ENCODE assay signal across 1 cellular context in the genomic region with DNA sequence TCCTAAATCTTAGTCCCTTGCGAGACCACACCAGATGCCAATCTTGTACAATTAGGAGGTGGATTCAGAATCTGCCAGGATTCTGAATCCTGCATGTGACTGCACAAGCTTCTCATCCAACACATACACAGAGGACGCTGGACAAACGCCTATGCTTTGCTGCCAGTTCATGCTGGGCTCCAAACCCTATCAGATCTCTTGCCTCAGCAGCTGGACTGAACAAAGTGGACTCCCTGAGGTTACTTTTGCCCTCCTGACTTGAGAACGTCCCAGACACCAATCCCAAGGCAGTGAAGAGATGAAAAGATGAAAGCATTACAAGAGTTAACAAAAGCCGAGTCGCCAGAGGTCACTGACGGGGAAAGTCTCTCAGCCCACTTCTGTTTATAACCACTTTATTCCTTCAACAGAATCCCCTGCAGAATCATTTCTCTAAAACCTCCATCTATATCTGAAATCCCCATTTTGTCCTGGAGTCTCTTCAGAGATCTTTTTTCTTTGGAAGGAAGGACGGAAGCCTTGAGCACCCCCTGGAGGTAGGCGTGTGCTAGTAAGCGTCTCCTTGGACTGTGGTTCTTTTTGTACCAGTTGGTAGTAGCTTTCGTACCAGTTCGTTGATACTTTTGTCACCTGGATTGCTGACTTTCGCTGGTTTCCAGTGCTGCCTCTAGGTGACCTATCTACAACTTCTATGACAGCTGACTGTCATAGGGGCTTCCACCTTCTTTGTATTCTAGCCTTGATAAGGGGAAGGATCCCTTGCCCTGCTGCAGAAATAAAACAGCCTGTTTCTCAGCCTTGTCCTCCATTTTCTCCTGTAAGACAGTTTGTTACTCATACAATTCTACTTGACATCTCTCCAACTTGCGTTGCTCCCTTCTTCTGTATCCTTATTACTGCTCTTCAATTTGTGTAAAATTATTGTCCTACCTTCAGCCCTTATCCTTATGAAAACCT.
TF ChIP-seq lines count a peak whose summit lies in the region.

No MANE protein-coding gene starts in this region.

TF ChIP-seq in K562, 482 proteins besides CTCF, POLR2A, EP300 and RAD21 (continued from another document and continues in another):
- TF ChIP-seq, protein P1, sequence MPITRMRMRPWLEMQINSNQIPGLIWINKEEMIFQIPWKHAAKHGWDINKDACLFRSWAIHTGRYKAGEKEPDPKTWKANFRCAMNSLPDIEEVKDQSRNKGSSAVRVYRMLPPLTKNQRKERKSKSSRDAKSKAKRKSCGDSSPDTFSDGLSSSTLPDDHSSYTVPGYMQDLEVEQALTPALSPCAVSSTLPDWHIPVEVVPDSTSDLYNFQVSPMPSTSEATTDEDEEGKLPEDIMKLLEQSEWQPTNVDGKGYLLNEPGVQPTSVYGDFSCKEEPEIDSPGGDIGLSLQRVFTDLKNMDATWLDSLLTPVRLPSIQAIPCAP (CRISPR knock-in tag; IDR thresholded peaks at IDR 0.05; ENCODE audit: borderline replicate concordance) = no peak
- TF ChIP-seq PHB (CRISPR knock-in tag; IDR thresholded peaks at IDR 0.05) = no peak
- TF ChIP-seq NFE2L1 (tag; IDR thresholded peaks at IDR 0.05; ENCODE audit: borderline replicate concordance, low read depth) = no peak
- TF ChIP-seq ETV6 (IDR thresholded peaks at IDR 0.05; ENCODE audit: borderline replicate concordance in 1 of 2, low read depth in 2 of 2, low read length in 1 of 2) = no peak
- no peak for TF ChIP-seq ETV6 (CRISPR knock-in tag; IDR thresholded peaks at IDR 0.05; ENCODE audit: borderline replicate concordance)
- peak; percentile 54; the same call in 1 of the 2 replicates for TF ChIP-seq KAT7 (CRISPR knock-in tag; IDR thresholded peaks at IDR 0.05; ENCODE audit: borderline replicate concordance)
- TF ChIP-seq ZNF217 (CRISPR knock-in tag; IDR thresholded peaks at IDR 0.05) = no peak
- TF ChIP-seq RBM34 (IDR thresholded peaks at IDR 0.05; ENCODE audit: borderline replicate concordance, insufficient read depth, low read length) = no peak
- TF ChIP-seq EHMT2 (IDR thresholded peaks at IDR 0.05) = 0 out of 2 replicates have a peak, but pooled peaks have one; percentile 14
- no peak; a peak in 1 of 4 replicates for TF ChIP-seq RCOR1 (IDR thresholded peaks at IDR 0.05; ENCODE audit: borderline replicate concordance in 1 of 2, low read depth in 2 of 2, low read length in 2 of 2)
- peak in 1 of 3 experiments; percentile 46 for TF ChIP-seq YY1 (IDR thresholded peaks at IDR 0.05; ENCODE audit: borderline replicate concordance in 1 of 3, control insufficient read depth in 1 of 3, extremely low read depth in 1 of 3, insufficient read depth in 3 of 3, insufficient read length in 1 of 3, insufficient replicate concordance in 2 of 3, low read depth in 1 of 3, low read length in 2 of 3)
- no peak for TF ChIP-seq RBM14 (IDR thresholded peaks at IDR 0.05; ENCODE audit: borderline replicate concordance, insufficient read depth, low read depth, low read length)
- peak; percentile 17; the same call in 1 of the 2 replicates for TF ChIP-seq CXXC5 (CRISPR knock-in tag; IDR thresholded peaks at IDR 0.05)
- TF ChIP-seq, protein P2, sequence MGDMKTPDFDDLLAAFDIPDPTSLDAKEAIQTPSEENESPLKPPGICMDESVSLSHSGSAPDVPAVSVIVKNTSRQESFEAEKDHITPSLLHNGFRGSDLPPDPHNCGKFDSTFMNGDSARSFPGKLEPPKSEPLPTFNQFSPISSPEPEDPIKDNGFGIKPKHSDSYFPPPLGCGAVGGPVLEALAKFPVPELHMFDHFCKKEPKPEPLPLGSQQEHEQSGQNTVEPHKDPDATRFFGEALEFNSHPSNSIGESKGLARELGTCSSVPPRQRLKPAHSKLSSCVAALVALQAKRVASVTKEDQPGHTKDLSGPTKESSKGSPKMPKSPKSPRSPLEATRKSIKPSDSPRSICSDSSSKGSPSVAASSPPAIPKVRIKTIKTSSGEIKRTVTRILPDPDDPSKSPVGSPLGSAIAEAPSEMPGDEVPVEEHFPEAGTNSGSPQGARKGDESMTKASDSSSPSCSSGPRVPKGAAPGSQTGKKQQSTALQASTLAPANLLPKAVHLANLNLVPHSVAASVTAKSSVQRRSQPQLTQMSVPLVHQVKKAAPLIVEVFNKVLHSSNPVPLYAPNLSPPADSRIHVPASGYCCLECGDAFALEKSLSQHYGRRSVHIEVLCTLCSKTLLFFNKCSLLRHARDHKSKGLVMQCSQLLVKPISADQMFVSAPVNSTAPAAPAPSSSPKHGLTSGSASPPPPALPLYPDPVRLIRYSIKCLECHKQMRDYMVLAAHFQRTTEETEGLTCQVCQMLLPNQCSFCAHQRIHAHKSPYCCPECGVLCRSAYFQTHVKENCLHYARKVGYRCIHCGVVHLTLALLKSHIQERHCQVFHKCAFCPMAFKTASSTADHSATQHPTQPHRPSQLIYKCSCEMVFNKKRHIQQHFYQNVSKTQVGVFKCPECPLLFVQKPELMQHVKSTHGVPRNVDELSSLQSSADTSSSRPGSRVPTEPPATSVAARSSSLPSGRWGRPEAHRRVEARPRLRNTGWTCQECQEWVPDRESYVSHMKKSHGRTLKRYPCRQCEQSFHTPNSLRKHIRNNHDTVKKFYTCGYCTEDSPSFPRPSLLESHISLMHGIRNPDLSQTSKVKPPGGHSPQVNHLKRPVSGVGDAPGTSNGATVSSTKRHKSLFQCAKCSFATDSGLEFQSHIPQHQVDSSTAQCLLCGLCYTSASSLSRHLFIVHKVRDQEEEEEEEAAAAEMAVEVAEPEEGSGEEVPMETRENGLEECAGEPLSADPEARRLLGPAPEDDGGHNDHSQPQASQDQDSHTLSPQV (IDR thresholded peaks at IDR 0.05) = peak; percentile 61; the same call in 1 of the 2 replicates
- TF ChIP-seq NR2F6 (CRISPR knock-in tag; IDR thresholded peaks at IDR 0.05) = no peak
- TF ChIP-seq, protein P3, sequence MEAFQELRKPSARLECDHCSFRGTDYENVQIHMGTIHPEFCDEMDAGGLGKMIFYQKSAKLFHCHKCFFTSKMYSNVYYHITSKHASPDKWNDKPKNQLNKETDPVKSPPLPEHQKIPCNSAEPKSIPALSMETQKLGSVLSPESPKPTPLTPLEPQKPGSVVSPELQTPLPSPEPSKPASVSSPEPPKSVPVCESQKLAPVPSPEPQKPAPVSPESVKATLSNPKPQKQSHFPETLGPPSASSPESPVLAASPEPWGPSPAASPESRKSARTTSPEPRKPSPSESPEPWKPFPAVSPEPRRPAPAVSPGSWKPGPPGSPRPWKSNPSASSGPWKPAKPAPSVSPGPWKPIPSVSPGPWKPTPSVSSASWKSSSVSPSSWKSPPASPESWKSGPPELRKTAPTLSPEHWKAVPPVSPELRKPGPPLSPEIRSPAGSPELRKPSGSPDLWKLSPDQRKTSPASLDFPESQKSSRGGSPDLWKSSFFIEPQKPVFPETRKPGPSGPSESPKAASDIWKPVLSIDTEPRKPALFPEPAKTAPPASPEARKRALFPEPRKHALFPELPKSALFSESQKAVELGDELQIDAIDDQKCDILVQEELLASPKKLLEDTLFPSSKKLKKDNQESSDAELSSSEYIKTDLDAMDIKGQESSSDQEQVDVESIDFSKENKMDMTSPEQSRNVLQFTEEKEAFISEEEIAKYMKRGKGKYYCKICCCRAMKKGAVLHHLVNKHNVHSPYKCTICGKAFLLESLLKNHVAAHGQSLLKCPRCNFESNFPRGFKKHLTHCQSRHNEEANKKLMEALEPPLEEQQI (IDR thresholded peaks at IDR 0.05) = peak; percentile 30; the same call in 1 of the 2 replicates
- no peak for TF ChIP-seq PCBP1 (IDR thresholded peaks at IDR 0.05; ENCODE audit: low read depth, low read length, poor library complexity, severe bottlenecking)
- TF ChIP-seq, protein P4, sequence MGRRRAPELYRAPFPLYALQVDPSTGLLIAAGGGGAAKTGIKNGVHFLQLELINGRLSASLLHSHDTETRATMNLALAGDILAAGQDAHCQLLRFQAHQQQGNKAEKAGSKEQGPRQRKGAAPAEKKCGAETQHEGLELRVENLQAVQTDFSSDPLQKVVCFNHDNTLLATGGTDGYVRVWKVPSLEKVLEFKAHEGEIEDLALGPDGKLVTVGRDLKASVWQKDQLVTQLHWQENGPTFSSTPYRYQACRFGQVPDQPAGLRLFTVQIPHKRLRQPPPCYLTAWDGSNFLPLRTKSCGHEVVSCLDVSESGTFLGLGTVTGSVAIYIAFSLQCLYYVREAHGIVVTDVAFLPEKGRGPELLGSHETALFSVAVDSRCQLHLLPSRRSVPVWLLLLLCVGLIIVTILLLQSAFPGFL (CRISPR knock-in tag; IDR thresholded peaks at IDR 0.05) = 0 out of 2 replicates have a peak, but pooled peaks have one; percentile 37
- TF ChIP-seq POLR2G (IDR thresholded peaks at IDR 0.05; ENCODE audit: low read depth, low read length) = no peak
- TF ChIP-seq ZNF717 (CRISPR knock-in tag; IDR thresholded peaks at IDR 0.05) = no peak
- TF ChIP-seq NBN (IDR thresholded peaks at IDR 0.05; ENCODE audit: low read depth) = no peak
- TF ChIP-seq, protein P5, sequence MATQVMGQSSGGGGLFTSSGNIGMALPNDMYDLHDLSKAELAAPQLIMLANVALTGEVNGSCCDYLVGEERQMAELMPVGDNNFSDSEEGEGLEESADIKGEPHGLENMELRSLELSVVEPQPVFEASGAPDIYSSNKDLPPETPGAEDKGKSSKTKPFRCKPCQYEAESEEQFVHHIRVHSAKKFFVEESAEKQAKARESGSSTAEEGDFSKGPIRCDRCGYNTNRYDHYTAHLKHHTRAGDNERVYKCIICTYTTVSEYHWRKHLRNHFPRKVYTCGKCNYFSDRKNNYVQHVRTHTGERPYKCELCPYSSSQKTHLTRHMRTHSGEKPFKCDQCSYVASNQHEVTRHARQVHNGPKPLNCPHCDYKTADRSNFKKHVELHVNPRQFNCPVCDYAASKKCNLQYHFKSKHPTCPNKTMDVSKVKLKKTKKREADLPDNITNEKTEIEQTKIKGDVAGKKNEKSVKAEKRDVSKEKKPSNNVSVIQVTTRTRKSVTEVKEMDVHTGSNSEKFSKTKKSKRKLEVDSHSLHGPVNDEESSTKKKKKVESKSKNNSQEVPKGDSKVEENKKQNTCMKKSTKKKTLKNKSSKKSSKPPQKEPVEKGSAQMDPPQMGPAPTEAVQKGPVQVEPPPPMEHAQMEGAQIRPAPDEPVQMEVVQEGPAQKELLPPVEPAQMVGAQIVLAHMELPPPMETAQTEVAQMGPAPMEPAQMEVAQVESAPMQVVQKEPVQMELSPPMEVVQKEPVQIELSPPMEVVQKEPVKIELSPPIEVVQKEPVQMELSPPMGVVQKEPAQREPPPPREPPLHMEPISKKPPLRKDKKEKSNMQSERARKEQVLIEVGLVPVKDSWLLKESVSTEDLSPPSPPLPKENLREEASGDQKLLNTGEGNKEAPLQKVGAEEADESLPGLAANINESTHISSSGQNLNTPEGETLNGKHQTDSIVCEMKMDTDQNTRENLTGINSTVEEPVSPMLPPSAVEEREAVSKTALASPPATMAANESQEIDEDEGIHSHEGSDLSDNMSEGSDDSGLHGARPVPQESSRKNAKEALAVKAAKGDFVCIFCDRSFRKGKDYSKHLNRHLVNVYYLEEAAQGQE (CRISPR knock-in tag; IDR thresholded peaks at IDR 0.05; ENCODE audit: low read depth) = no peak
- no peak for TF ChIP-seq ZNF436 (CRISPR knock-in tag; IDR thresholded peaks at IDR 0.05)
- TF ChIP-seq HNRNPK (IDR thresholded peaks at IDR 0.05; ENCODE audit: low read depth, low read length, poor library complexity, severe bottlenecking) = no peak
- TF ChIP-seq, protein P6, sequence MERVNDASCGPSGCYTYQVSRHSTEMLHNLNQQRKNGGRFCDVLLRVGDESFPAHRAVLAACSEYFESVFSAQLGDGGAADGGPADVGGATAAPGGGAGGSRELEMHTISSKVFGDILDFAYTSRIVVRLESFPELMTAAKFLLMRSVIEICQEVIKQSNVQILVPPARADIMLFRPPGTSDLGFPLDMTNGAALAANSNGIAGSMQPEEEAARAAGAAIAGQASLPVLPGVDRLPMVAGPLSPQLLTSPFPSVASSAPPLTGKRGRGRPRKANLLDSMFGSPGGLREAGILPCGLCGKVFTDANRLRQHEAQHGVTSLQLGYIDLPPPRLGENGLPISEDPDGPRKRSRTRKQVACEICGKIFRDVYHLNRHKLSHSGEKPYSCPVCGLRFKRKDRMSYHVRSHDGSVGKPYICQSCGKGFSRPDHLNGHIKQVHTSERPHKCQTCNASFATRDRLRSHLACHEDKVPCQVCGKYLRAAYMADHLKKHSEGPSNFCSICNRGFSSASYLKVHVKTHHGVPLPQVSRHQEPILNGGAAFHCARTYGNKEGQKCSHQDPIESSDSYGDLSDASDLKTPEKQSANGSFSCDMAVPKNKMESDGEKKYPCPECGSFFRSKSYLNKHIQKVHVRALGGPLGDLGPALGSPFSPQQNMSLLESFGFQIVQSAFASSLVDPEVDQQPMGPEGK (CRISPR knock-in tag; IDR thresholded peaks at IDR 0.05; ENCODE audit: borderline replicate concordance) = no peak
- TF ChIP-seq ZNF134 (CRISPR knock-in tag; conservative IDR thresholded peaks at IDR 0.05) = no peak
- TF ChIP-seq MAZ (CRISPR knock-in tag; conservative IDR thresholded peaks at IDR 0.05 in 1 of 2, IDR thresholded peaks at IDR 0.05 in 1 of 2) = 0 out of 4 replicates have a peak, but pooled peaks have one; percentile 35 to 43
- TF ChIP-seq, protein P7, sequence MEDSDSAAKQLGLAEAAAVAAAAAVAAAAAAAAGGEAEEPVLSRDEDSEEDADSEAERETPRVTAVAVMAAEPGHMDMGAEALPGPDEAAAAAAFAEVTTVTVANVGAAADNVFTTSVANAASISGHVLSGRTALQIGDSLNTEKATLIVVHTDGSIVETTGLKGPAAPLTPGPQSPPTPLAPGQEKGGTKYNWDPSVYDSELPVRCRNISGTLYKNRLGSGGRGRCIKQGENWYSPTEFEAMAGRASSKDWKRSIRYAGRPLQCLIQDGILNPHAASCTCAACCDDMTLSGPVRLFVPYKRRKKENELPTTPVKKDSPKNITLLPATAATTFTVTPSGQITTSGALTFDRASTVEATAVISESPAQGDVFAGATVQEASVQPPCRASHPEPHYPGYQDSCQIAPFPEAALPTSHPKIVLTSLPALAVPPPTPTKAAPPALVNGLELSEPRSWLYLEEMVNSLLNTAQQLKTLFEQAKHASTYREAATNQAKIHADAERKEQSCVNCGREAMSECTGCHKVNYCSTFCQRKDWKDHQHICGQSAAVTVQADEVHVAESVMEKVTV (CRISPR knock-in tag; IDR thresholded peaks at IDR 0.05) = peak; percentile 91
- no peak for TF ChIP-seq ZNF232 (CRISPR knock-in tag; IDR thresholded peaks at IDR 0.05)
- peak; percentile 53; the same call in 1 of the 2 replicates for TF ChIP-seq ZNF384 (IDR thresholded peaks at IDR 0.05; ENCODE audit: low read depth, low read length)
- TF ChIP-seq, protein P8, sequence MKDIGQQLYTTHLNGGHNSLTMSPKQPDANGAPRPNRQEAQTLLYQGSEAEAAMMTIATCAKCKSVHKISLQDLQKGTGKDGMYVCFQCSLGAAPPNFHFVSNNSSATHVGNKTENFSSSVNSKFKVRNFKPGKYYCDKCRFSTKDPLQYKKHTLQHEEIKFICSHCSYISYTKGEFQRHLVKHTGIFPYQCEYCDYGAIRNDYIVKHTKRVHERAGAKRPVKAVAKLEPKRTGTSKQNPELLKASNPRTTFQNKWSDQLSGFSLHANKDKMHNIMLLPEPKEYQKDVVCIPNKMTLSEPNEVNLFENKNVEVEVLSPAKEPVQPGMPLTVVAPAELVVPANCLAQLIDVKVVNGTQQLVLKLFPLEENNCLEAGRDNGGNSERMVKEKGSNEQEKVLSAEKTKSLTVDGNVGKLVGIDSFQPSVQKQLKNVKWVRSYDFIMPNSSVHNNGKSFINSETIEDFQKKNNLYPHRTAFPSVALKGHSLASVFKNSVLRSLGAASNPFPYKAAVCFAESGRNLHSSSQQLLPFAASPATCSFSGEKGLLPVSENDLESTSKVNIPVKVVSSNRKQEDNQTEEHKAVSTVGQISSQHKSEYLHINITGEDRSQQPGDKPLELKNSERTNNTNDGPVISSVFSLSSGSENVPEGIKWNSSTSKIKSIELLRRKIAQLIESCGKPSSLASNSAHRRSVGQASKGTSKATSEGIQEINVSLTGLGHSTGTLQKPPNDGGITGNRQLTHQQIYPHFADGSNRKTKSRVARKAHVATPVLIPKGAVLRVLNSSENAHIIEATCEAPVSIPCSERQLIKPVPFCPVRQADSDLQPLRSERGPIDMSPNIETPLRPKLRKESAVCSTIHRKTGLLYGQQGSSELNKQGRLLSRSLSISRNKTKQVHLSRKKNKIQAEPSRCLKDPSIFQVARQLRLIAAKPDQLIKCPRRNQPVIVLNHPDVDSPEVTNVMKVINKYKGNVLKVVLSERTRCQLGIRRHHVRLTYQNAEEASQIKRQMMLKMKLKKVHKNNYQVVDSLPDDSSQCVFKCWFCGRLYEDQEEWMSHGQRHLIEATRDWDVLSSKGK (CRISPR knock-in tag; IDR thresholded peaks at IDR 0.05) = no peak
